In genomic region chr14:36820901-36821300, GRCh38 we compare ENCODE assay signal across 1 cellular context.
TF ChIP-seq lines count a peak whose summit lies in the region.

No MANE protein-coding gene starts in this region.

TF ChIP-seq in WTC11, 78 proteins besides CTCF, POLR2A, EP300 and RAD21 (continued from another document):
- TF ChIP-seq ZNF281 (CRISPR knock-in tag; IDR thresholded peaks at IDR 0.05) (no peak), CDX4 (CRISPR knock-in tag; IDR thresholded peaks at IDR 0.05; ENCODE audit: borderline replicate concordance) (no peak), ZSCAN18 (CRISPR knock-in tag; IDR thresholded peaks at IDR 0.05) (no peak)
